In genomic region chr6:51257938-51258337, GRCh38 we compare ENCODE assay signal across 39 cellular contexts.
"Had no signal": no experiment of that assay in that cellular context is flagged by ENCODE, and none has a peak within 500 bp of the region (broad histone marks: within the 10 kb centered on the region; RNA-seq: fewer than 3 reads in every experiment).

No MANE protein-coding gene starts in this region.

- H3K4me1 Mint-ChIP-seq: activated naive CD4-positive, alpha-beta T cell treated with anti-CD3 and anti-CD28 coated beads, Interleukin-2, amount 10 ng/mL, durations not matched to agents 7 days and 5 days; activated naive CD4-positive, alpha-beta T cell treated with anti-CD3 and anti-CD28 coated beads, Interleukin-2, amount 50 U/mL, for 24 hours; activated naive CD8-positive, alpha-beta T cell treated with anti-CD3 and anti-CD28 coated beads for 36 hours; activated naive CD8-positive, alpha-beta T cell treated with anti-CD3 and anti-CD28 coated beads, Interleukin-2, amount 10 ng/mL, durations not matched to agents 7 days and 5 days; activated naive CD8-positive, alpha-beta T cell treated with anti-CD3 and anti-CD28 coated beads, Interleukin-2, amount 50 U/mL, for 24 hours; activated T-helper 17 cell treated with anti-CD3 and anti-CD28 coated beads, Interleukin-2, amount 50 U/mL, for 72 hours; brain; central memory CD8-positive, alpha-beta T cell had no signal

- H3K4me1 ChIP-seq: adrenal gland, ascending aorta, body of pancreas, breast epithelium had no signal

- H3K9me3 Mint-ChIP-seq: activated naive CD4-positive, alpha-beta T cell treated with anti-CD3 and anti-CD28 coated beads for 36 hours; activated naive CD4-positive, alpha-beta T cell treated with anti-CD3 and anti-CD28 coated beads, Interleukin-2, amount 10 ng/mL, durations not matched to agents 7 days and 5 days; activated naive CD4-positive, alpha-beta T cell treated with anti-CD3 and anti-CD28 coated beads, Interleukin-2, amount 50 U/mL, for 24 hours; activated naive CD4-positive, alpha-beta T cell treated with anti-CD3 and anti-CD28 coated beads, Interleukin-2, amount 50 U/mL, for 72 hours; activated naive CD8-positive, alpha-beta T cell treated with anti-CD3 and anti-CD28 coated beads for 36 hours; activated naive CD8-positive, alpha-beta T cell treated with anti-CD3 and anti-CD28 coated beads, Interleukin-2, amount 10 ng/mL, durations not matched to agents 7 days and 5 days; activated naive CD8-positive, alpha-beta T cell treated with anti-CD3 and anti-CD28 coated beads, Interleukin-2, amount 50 U/mL, for 24 hours; activated T-cell treated with anti-CD3 and anti-CD28 coated beads, Interleukin-2, amount 50 U/mL, for 24 hours; activated T-cell treated with anti-CD3 and anti-CD28 coated beads, Interleukin-2, amount 50 U/mL, for 4 hours; activated T-cell treated with anti-CD3 and anti-CD28 coated beads, Interleukin-2, amount 50 U/mL, for 72 hours; activated T-helper 1 cell treated with anti-CD3 and anti-CD28 coated beads, Interleukin-12 subunit alpha, Interleukin-12 subunit beta, Interleukin-2, Interleukin-4 antibody, amounts not matched to agents 30 ng/mL and 10 ng/mL and 1 ng/mL, durations not matched to agents 14 hours and 24 hours and 36 hours; activated T-helper 17 cell treated with anti-CD3 and anti-CD28 coated beads, Interleukin-2, amount 50 U/mL, for 72 hours; activated T-helper 2 cell treated with anti-CD3 and anti-CD28 coated beads, Interferon-gamma antibody, Interleukin-2, Interleukin-4, amounts not matched to agents 10 μg/mL and 5 μg/mL and 100 μg/mL, durations not matched to agents 14 hours and 24 hours and 36 hours; brain; central memory CD8-positive, alpha-beta T cell had no signal

- H3K27ac Mint-ChIP-seq: activated naive CD4-positive, alpha-beta T cell treated with anti-CD3 and anti-CD28 coated beads for 36 hours; activated naive CD4-positive, alpha-beta T cell treated with anti-CD3 and anti-CD28 coated beads, Interleukin-2, amount 10 ng/mL, durations not matched to agents 7 days and 5 days; activated naive CD4-positive, alpha-beta T cell treated with anti-CD3 and anti-CD28 coated beads, Interleukin-2, amount 50 U/mL, for 24 hours; activated naive CD4-positive, alpha-beta T cell treated with anti-CD3 and anti-CD28 coated beads, Interleukin-2, amount 50 U/mL, for 72 hours; activated naive CD8-positive, alpha-beta T cell; activated naive CD8-positive, alpha-beta T cell treated with anti-CD3 and anti-CD28 coated beads for 36 hours; activated naive CD8-positive, alpha-beta T cell treated with anti-CD3 and anti-CD28 coated beads, Interleukin-2, amount 10 ng/mL, durations not matched to agents 7 days and 5 days; activated naive CD8-positive, alpha-beta T cell treated with anti-CD3 and anti-CD28 coated beads, Interleukin-2, amount 50 U/mL, for 24 hours; activated T-cell treated with anti-CD3 and anti-CD28 coated beads, Interleukin-2, amount 50 U/mL, for 24 hours; activated T-cell treated with anti-CD3 and anti-CD28 coated beads, Interleukin-2, amount 50 U/mL, for 72 hours; activated T-helper 1 cell treated with anti-CD3 and anti-CD28 coated beads, Interleukin-12 subunit alpha, Interleukin-12 subunit beta, Interleukin-2, Interleukin-4 antibody, amounts not matched to agents 30 ng/mL and 10 ng/mL and 1 ng/mL, durations not matched to agents 14 hours and 24 hours and 36 hours; activated T-helper 17 cell treated with anti-CD3 and anti-CD28 coated beads, Interleukin-2, amount 50 U/mL, for 72 hours; activated T-helper 2 cell treated with anti-CD3 and anti-CD28 coated beads, Interferon-gamma antibody, Interleukin-2, Interleukin-4, amounts not matched to agents 10 μg/mL and 5 μg/mL and 100 μg/mL, durations not matched to agents 14 hours and 24 hours and 36 hours; brain had no signal

- ATAC-seq: activated naive CD4-positive, alpha-beta T cell treated with anti-CD3 and anti-CD28 coated beads, Interleukin-2, amount 50 U/mL, for 72 hours; activated naive CD8-positive, alpha-beta T cell treated with anti-CD3 and anti-CD28 coated beads, Interleukin-2, amount 50 U/mL, for 24 hours; activated T-cell treated with anti-CD3 and anti-CD28 coated beads, Interleukin-2, amount 50 U/mL, for 4 hours; activated T-cell treated with anti-CD3 and anti-CD28 coated beads, Interleukin-2, amount 50 U/mL, for 72 hours; activated T-helper 17 cell treated with anti-CD3 and anti-CD28 coated beads, Interleukin-2, amount 50 U/mL, for 72 hours; body of pancreas had no signal

- FAIRE-seq: astrocyte, bronchial epithelial cell had no signal

- H3K27ac ChIP-seq: adrenal gland, ascending aorta, body of pancreas, brain microvascular endothelial cell, breast epithelium, cardiac muscle cell had no signal

- H3K27me3 ChIP-seq: adrenal gland, ascending aorta, body of pancreas, brain microvascular endothelial cell, breast epithelium, cardiac muscle cell had no signal

- DNase-seq: activated effector memory CD4-positive, alpha-beta T cell treated with anti-CD3 and anti-CD28 coated beads, Interleukin-2, amount 50 U/mL, for 16 hours; activated effector memory CD4-positive, alpha-beta T cell treated with Interleukin-2 at 50 U/mL for 16 hours; activated gamma-delta T cell; activated gamma-delta T cell treated with Interleukin-2 at 50 U/mL for 16 hours; activated naive CD4-positive, alpha-beta T cell; activated naive CD4-positive, alpha-beta T cell treated with anti-CD3 and anti-CD28 coated beads for 36 hours; activated naive CD4-positive, alpha-beta T cell treated with anti-CD3 and anti-CD28 coated beads, Interleukin-2, amount 10 ng/mL, durations not matched to agents 7 days and 5 days; activated naive CD4-positive, alpha-beta T cell treated with anti-CD3 and anti-CD28 coated beads, Interleukin-2, amount 50 U/mL, for 16 hours; activated naive CD4-positive, alpha-beta T cell treated with Interleukin-2 at 50 U/mL for 16 hours; activated naive CD8-positive, alpha-beta T cell treated with anti-CD3 and anti-CD28 coated beads for 36 hours; activated naive CD8-positive, alpha-beta T cell treated with anti-CD3 and anti-CD28 coated beads, Interleukin-2, amount 10 ng/mL, durations not matched to agents 7 days and 5 days; activated naive CD8-positive, alpha-beta T cell treated with anti-CD3 and anti-CD28 coated beads, Interleukin-2, amount 50 U/mL, for 24 hours; activated T-cell treated with anti-CD3 and anti-CD28 coated beads, Interleukin-2, amount 50 U/mL, for 24 hours; activated T-cell treated with anti-CD3 and anti-CD28 coated beads, Interleukin-2, amount 50 U/mL, for 4 hours; activated T-cell treated with anti-CD3 and anti-CD28 coated beads, Interleukin-2, amount 50 U/mL, for 48 hours; activated T-cell treated with anti-CD3 and anti-CD28 coated beads, Interleukin-2, amount 50 U/mL, for 72 hours; adrenal gland; amniotic stem cell; amygdala; anterior cingulate cortex; aorta; body of pancreas; brain microvascular endothelial cell; caudate nucleus; central memory CD4-positive, alpha-beta T cell; cerebellar nuclear complex had no signal

- H3K4me3 ChIP-seq: adrenal gland, ascending aorta, body of pancreas, breast epithelium, cardiac muscle cell had no signal

- H3K36me3 ChIP-seq: adrenal gland, ascending aorta, brain microvascular endothelial cell, breast epithelium, cardiac muscle cell had no signal

- H3K9me3 ChIP-seq: adrenal gland, ascending aorta, body of pancreas, breast epithelium had no signal

- H3K27me3 Mint-ChIP-seq: activated naive CD4-positive, alpha-beta T cell treated with anti-CD3 and anti-CD28 coated beads, Interleukin-2, amount 10 ng/mL, durations not matched to agents 7 days and 5 days; activated naive CD4-positive, alpha-beta T cell treated with anti-CD3 and anti-CD28 coated beads, Interleukin-2, amount 50 U/mL, for 24 hours; activated naive CD8-positive, alpha-beta T cell; activated naive CD8-positive, alpha-beta T cell treated with anti-CD3 and anti-CD28 coated beads for 36 hours; activated naive CD8-positive, alpha-beta T cell treated with anti-CD3 and anti-CD28 coated beads, Interleukin-2, amount 10 ng/mL, durations not matched to agents 7 days and 5 days; activated naive CD8-positive, alpha-beta T cell treated with anti-CD3 and anti-CD28 coated beads, Interleukin-2, amount 50 U/mL, for 24 hours; activated T-cell treated with anti-CD3 and anti-CD28 coated beads, Interleukin-2, amount 50 U/mL, for 24 hours; activated T-helper 17 cell treated with anti-CD3 and anti-CD28 coated beads, Interleukin-2, amount 50 U/mL, for 72 hours; brain; central memory CD8-positive, alpha-beta T cell had no signal

- H3K4me3 Mint-ChIP-seq: activated naive CD4-positive, alpha-beta T cell treated with anti-CD3 and anti-CD28 coated beads for 36 hours; activated naive CD4-positive, alpha-beta T cell treated with anti-CD3 and anti-CD28 coated beads, Interleukin-2, amount 10 ng/mL, durations not matched to agents 7 days and 5 days; activated naive CD4-positive, alpha-beta T cell treated with anti-CD3 and anti-CD28 coated beads, Interleukin-2, amount 50 U/mL, for 24 hours; activated naive CD8-positive, alpha-beta T cell; activated naive CD8-positive, alpha-beta T cell treated with anti-CD3 and anti-CD28 coated beads for 36 hours; activated naive CD8-positive, alpha-beta T cell treated with anti-CD3 and anti-CD28 coated beads, Interleukin-2, amount 10 ng/mL, durations not matched to agents 7 days and 5 days; activated naive CD8-positive, alpha-beta T cell treated with anti-CD3 and anti-CD28 coated beads, Interleukin-2, amount 50 U/mL, for 24 hours; activated T-cell treated with anti-CD3 and anti-CD28 coated beads, Interleukin-2, amount 50 U/mL, for 24 hours; activated T-cell treated with anti-CD3 and anti-CD28 coated beads, Interleukin-2, amount 50 U/mL, for 4 hours; activated T-cell treated with anti-CD3 and anti-CD28 coated beads, Interleukin-2, amount 50 U/mL, for 72 hours; activated T-helper 1 cell treated with anti-CD3 and anti-CD28 coated beads, Interleukin-12 subunit alpha, Interleukin-12 subunit beta, Interleukin-2, Interleukin-4 antibody, amounts not matched to agents 30 ng/mL and 10 ng/mL and 1 ng/mL, durations not matched to agents 14 hours and 24 hours and 36 hours; activated T-helper 17 cell treated with anti-CD3 and anti-CD28 coated beads, Interleukin-2, amount 50 U/mL, for 72 hours; brain; central memory CD8-positive, alpha-beta T cell had no signal

- H3K36me3 Mint-ChIP-seq: activated naive CD4-positive, alpha-beta T cell treated with anti-CD3 and anti-CD28 coated beads, Interleukin-2, amount 10 ng/mL, durations not matched to agents 7 days and 5 days; activated naive CD4-positive, alpha-beta T cell treated with anti-CD3 and anti-CD28 coated beads, Interleukin-2, amount 50 U/mL, for 24 hours; activated naive CD4-positive, alpha-beta T cell treated with anti-CD3 and anti-CD28 coated beads, Interleukin-2, amount 50 U/mL, for 72 hours; activated naive CD8-positive, alpha-beta T cell; activated naive CD8-positive, alpha-beta T cell treated with anti-CD3 and anti-CD28 coated beads for 36 hours; activated naive CD8-positive, alpha-beta T cell treated with anti-CD3 and anti-CD28 coated beads, Interleukin-2, amount 10 ng/mL, durations not matched to agents 7 days and 5 days; brain had no signal
